In the genomic region with DNA sequence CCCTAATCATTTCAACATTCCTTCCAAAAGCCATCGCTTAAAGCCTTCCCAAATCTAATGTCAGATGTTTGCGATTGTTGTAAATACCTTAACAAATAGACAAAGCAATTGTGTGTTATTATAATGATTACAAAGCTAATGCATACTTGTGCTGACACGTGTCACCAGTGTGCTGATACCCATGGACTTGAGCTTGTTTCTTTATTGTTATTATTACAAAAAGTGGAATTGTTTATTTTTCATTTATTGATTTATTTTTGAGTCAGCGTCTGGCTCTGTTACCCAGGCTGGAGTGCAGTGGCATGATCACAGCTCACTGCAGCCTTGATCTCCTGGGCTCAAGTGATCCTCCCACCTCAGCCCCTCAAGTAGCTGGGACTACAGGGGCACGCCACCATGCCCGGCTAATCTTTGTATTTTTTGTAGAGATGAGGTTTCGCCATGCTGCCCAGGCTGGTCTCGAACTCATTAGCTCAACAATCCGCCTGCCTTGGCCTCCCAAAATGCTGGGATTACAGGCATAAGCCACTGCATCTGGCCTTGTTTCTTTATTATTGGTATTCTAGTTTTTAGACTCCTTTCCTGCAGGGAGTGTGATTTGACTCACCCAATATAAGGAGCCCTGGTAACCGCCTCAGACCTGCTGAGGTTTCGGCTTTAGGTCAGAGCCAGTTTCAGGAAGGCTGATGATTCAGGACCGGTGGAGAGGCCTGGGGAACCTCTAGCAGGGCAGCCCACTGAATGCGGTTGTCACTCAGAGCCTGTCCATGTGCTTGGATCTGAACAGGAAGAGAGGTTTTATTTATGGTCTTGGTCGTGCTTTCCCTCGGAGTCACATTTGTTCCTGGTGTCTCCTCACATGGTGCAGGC, we compare ENCODE assay signal across 7 cellular contexts.
DNase-seq lines count a peak whose midpoint lies in the region; ATAC-seq and FAIRE-seq lines count a peak whose summit lies in the region.

No MANE protein-coding gene starts in this region.

- FAIRE-seq in GM19239 (lab: Jason Lieb, UNC): peak; percentile 94

- peak; percentile 70 for DNase-seq in GM19239 (ENCODE audit: insufficient read length, low spot score)
- DNase-seq in activated CD8-positive, alpha-beta memory T cell treated with anti-CD3 and anti-CD28 coated beads, Interleukin-2, amount 50 U/mL, for 48 hours: peak; percentile 79
- peak; percentile 17 for DNase-seq in stimulated activated CD4-positive, alpha-beta T cell treated with anti-CD3 and anti-CD28 coated beads, Interleukin-4, amount 100 ng/mL, for 1 hour
- DNase-seq in NCI-H1436 (lab: John Stamatoyannopoulos, UW): no peak
- no peak for DNase-seq in NCI-H82 treated with DMSO at 0.1 percent for 48 hours (lab: John Stamatoyannopoulos, UW; ENCODE audit: unreplicated experiment)
- DNase-seq in iPS-NIHi11 (ENCODE audit: low spot score): no peak

- ATAC-seq in HG02885 (IDR thresholded peaks at IDR 0.05; ENCODE audit: poor library complexity, unreplicated experiment): peak; percentile 75

Comparison
In these comparisons a context has a peak if more than half of its experiments do, and no peak if none do; other contexts are left out.
1. DNase-seq: peak in GM19239 (single experiment), activated CD8-positive, alpha-beta memory T cell treated with anti-CD3 and anti-CD28 coated beads, Interleukin-2, amount 50 U/mL, for 48 hours (single experiment) and stimulated activated CD4-positive, alpha-beta T cell treated with anti-CD3 and anti-CD28 coated beads, Interleukin-4, amount 100 ng/mL, for 1 hour (single experiment); none in NCI-H1436 (single experiment), NCI-H82 treated with DMSO at 0.1 percent for 48 hours (single experiment) and iPS-NIHi11 (single experiment).